ENCODE assay signal across 8 cellular contexts in genomic region chr11:68838572-68838964, GRCh38. TPM values are rescaled to one million over a fixed set of nuclear protein-coding genes. Genes with fewer than 3 reads are reported as not detected.
DNase-seq lines count a peak whose midpoint lies in the region; ATAC-seq lines count a peak whose summit lies in the region.

No MANE protein-coding gene starts in this region.

- H3K4me1 ChIP-seq in iPS-15b (ENCODE audit: control insufficient read depth, insufficient read depth, low read length), result peaks cover 15% of the 10 kb centered on the region

- H3K36me3 ChIP-seq in iPS-15b (ENCODE audit: control insufficient read depth, insufficient read depth, low read length), result no peaks in the 10 kb centered on the region

- peak overlapping the region; percentile 88 for H3K27ac Mint-ChIP-seq in activated naive CD4-positive, alpha-beta T cell treated with anti-CD3 and anti-CD28 coated beads for 36 hours
- H3K27ac Mint-ChIP-seq in stimulated activated memory B cell treated with anti-CD40 and anti-IgM and Interleukin-4, amounts not matched to agents 10 μg/mL and 1 μg/mL and 100 μg/mL, for 72 hours, result peak overlapping the region; percentile 91

- ATAC-seq in stimulated activated memory B cell treated with anti-CD40 and anti-IgM and Interleukin-4, amounts not matched to agents 10 μg/mL and 1 μg/mL and 100 μg/mL, for 72 hours, result no peak

- H3K27me3 ChIP-seq in iPS-15b (ENCODE audit: control insufficient read depth, insufficient read depth, low read length), result peaks cover 10% of the 10 kb centered on the region

- peak; percentile 40 for DNase-seq in NCI-H510A treated with DMSO at 0.1 percent for 48 hours (lab: John Stamatoyannopoulos, UW)
- DNase-seq in NCI-H510A (lab: John Stamatoyannopoulos, UW), result no peak
- DNase-seq in activated naive CD4-positive, alpha-beta T cell treated with anti-CD3 and anti-CD28 coated beads for 36 hours, result peak; percentile 62
- DNase-seq in G401 (ENCODE audit: low spot score), result no peak
- no peak for DNase-seq in GOT3 (lab: John Stamatoyannopoulos, UW)
- DNase-seq in NCI-H82 treated with DMSO at 0.1 percent for 48 hours (lab: John Stamatoyannopoulos, UW; ENCODE audit: unreplicated experiment), result no peak

- no peaks in the 10 kb centered on the region for H3K36me3 Mint-ChIP-seq in activated naive CD4-positive, alpha-beta T cell treated with anti-CD3 and anti-CD28 coated beads for 36 hours (ENCODE audit: low read depth)
- H3K36me3 Mint-ChIP-seq in stimulated activated memory B cell treated with anti-CD40 and anti-IgM and Interleukin-4, amounts not matched to agents 10 μg/mL and 1 μg/mL and 100 μg/mL, for 72 hours, result no peaks in the 10 kb centered on the region

- no peaks in the 10 kb centered on the region for H3K9me3 ChIP-seq in iPS-15b (ENCODE audit: control insufficient read depth, insufficient read depth, low read length)

- peaks cover 47% of the 10 kb centered on the region for H3K4me1 Mint-ChIP-seq in activated naive CD4-positive, alpha-beta T cell treated with anti-CD3 and anti-CD28 coated beads for 36 hours (ENCODE audit: low read depth)
- H3K4me1 Mint-ChIP-seq in stimulated activated memory B cell treated with anti-CD40 and anti-IgM and Interleukin-4, amounts not matched to agents 10 μg/mL and 1 μg/mL and 100 μg/mL, for 72 hours, result peaks cover 30% of the 10 kb centered on the region

- H3K4me3 Mint-ChIP-seq in activated naive CD4-positive, alpha-beta T cell treated with anti-CD3 and anti-CD28 coated beads for 36 hours, result peak overlapping the region; percentile 77
- peak overlapping the region; percentile 82 for H3K4me3 Mint-ChIP-seq in stimulated activated memory B cell treated with anti-CD40 and anti-IgM and Interleukin-4, amounts not matched to agents 10 μg/mL and 1 μg/mL and 100 μg/mL, for 72 hours

- in situ Hi-C loops in G401 (cut with HindIII; ENCODE audit: low sequenced_read_pairs), result no loop called here

- intact Hi-C loops in activated naive CD4-positive, alpha-beta T cell treated with anti-CD3 and anti-CD28 coated beads for 36 hours (cut with micrococcal nuclease), result loop anchor here (2.0 kb wide), 2 partner anchors 210 to 378 kb away; partner anchors contain the start of genes PPP6R3 and TPCN2

- no peaks in the 10 kb centered on the region for H3K27me3 Mint-ChIP-seq in activated naive CD4-positive, alpha-beta T cell treated with anti-CD3 and anti-CD28 coated beads for 36 hours (ENCODE audit: low read depth)
- H3K27me3 Mint-ChIP-seq in stimulated activated memory B cell treated with anti-CD40 and anti-IgM and Interleukin-4, amounts not matched to agents 10 μg/mL and 1 μg/mL and 100 μg/mL, for 72 hours, result no peaks in the 10 kb centered on the region

- CTCF ChIA-PET in activated naive CD4-positive, alpha-beta T cell treated with anti-CD3 and anti-CD28 coated beads for 36 hours (lab: Charles Lee), result interaction anchor here (1.2 kb wide), 1 partner anchor 20 kb away, joined by 3 read pairs; no protein-coding TSS in a partner anchor

- H3K9ac ChIP-seq in iPS-15b (ENCODE audit: low read depth, low read length), result no peak overlapping the region

- H3K9me3 Mint-ChIP-seq in activated naive CD4-positive, alpha-beta T cell treated with anti-CD3 and anti-CD28 coated beads for 36 hours, result no peaks in the 10 kb centered on the region
- H3K9me3 Mint-ChIP-seq in stimulated activated memory B cell treated with anti-CD40 and anti-IgM and Interleukin-4, amounts not matched to agents 10 μg/mL and 1 μg/mL and 100 μg/mL, for 72 hours, result no peaks in the 10 kb centered on the region

- H3K4me3 ChIP-seq in iPS-15b (ENCODE audit: low read depth, low read length), result peak overlapping the region; percentile 80

RNA-seq across cellular contexts. Expression of gene CPT1A, which starts 3.1 kb away (rescaled TPM):
- total RNA-seq in activated naive CD4-positive, alpha-beta T cell treated with anti-CD3 and anti-CD28 coated beads for 36 hours, result 10 to 100 TPM; 15.3 to 16.1 TPM
- 1.2 and 1.9 TPM in 2 replicates for total RNA-seq in G401 (2014; rRNA removed; shearing (Covaris generic))

Comparison
In these comparisons a context has a peak if more than half of its experiments do, and no peak if none do; other contexts are left out.
1. DNase-seq: peak in NCI-H510A treated with DMSO at 0.1 percent for 48 hours (single experiment) and activated naive CD4-positive, alpha-beta T cell treated with anti-CD3 and anti-CD28 coated beads for 36 hours (single experiment); none in NCI-H510A (single experiment), G401 (single experiment), GOT3 (single experiment) and NCI-H82 treated with DMSO at 0.1 percent for 48 hours (single experiment).